ENCODE assay signal across 1 cellular context in the genomic region with DNA sequence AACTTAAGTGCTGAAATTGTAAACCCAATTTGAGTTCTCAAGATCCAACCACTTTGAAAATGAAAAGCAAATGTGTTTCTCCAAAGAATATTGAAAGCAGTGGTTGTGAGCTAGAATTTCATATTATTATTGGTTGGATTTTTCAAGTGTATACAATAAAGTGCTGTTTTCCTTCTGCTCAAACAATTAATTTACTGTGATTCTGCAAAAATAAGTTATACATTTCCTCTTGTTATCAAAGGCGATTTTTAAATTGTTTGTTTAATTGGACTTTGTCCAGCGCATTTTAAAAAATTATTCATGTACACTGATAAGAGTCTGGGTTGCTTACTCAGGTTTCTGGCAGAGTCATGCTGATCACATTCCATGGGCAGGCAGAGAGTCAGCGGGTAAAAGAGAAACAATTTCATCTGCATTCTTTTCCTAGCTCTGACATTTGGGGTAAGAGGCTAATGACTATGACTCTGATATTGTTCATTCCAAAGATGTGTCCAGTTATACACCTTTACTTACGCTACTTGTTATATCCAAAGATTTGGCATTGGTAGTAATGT.
TF ChIP-seq lines count a peak whose summit lies in the region.

No MANE protein-coding gene starts in this region.

TF ChIP-seq in HEK293, 187 proteins besides CTCF, POLR2A, EP300 and RAD21 (continued from another document):
- TF ChIP-seq, protein P1, sequence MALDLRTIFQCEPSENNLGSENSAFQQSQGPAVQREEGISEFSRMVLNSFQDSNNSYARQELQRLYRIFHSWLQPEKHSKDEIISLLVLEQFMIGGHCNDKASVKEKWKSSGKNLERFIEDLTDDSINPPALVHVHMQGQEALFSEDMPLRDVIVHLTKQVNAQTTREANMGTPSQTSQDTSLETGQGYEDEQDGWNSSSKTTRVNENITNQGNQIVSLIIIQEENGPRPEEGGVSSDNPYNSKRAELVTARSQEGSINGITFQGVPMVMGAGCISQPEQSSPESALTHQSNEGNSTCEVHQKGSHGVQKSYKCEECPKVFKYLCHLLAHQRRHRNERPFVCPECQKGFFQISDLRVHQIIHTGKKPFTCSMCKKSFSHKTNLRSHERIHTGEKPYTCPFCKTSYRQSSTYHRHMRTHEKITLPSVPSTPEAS (tag by site-specific recombination; IDR thresholded peaks at IDR 0.05), result no peak
- TF ChIP-seq, protein P2, sequence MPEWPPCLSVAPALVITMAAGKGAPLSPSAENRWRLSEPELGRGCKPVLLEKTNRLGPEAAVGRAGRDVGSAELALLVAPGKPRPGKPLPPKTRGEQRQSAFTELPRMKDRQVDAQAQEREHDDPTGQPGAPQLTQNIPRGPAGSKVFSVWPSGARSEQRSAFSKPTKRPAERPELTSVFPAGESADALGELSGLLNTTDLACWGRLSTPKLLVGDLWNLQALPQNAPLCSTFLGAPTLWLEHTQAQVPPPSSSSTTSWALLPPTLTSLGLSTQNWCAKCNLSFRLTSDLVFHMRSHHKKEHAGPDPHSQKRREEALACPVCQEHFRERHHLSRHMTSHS (tag by site-specific recombination; IDR thresholded peaks at IDR 0.05), result no peak
- TF ChIP-seq ZNF324 (tag by site-specific recombination; IDR thresholded peaks at IDR 0.05) (no peak), ZNF843 (tag by site-specific recombination; IDR thresholded peaks at IDR 0.05) (peak; percentile 35; the same call in 1 of the 2 replicates), ZEB2 (tag by site-specific recombination; IDR thresholded peaks at IDR 0.05) (0 out of 2 replicates have a peak, but pooled peaks have one; percentile 44)
- TF ChIP-seq, protein P3, sequence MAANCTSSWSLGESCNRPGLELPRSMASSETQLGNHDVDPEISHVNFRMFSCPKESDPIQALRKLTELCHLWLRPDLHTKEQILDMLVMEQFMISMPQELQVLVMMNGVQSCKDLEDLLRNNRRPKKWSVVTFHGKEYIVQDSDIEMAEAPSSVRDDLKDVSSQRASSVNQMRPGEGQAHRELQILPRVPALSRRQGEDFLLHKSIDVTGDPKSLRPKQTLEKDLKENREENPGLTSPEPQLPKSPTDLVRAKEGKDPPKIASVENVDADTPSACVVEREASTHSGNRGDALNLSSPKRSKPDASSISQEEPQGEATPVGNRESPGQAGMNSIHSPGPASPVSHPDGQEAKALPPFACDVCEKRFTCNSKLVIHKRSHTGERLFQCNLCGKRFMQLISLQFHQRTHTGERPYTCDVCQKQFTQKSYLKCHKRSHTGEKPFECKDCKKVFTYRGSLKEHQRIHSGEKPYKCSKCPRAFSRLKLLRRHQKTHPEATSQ (tag by site-specific recombination; IDR thresholded peaks at IDR 0.05), result no peak
